8 cellular contexts compared by ENCODE assay signal in the genomic region with DNA sequence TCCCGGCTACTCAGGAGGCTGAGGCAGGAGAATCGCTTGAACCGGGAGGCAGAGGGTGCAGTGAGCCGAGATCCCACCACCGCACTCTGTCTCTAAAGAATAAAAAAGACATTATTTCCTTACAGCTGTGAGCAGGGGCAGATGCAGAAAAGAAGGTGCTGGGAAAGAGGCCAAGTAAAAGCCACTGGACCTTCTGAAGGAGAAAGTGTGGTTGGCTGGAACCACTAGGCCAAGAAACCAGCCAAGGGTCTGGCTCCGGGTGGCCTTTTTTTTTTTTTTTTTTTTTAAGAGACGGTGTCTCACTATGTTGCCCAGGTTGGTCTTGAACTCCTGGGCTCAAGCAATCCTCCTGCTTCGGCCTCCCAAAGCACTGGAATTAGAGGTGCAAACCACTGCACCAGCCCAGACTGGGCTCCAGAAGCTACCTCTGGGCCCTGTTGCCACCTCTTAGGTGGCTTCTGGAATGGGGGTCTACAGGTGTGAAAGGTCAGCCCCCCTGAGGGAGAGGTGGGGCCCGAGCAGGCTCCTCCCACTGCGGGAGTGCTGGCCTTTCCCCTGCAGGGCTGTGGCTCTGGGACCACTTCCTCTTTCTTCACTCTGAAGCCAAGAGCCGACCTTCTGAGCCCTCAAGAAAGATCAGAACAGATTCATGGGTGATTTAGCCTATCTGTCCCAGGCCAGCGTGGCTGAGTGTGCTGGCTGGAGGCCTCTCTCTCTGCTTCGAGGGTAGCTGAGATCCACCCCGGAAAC. TPM values are rescaled to one million over a fixed set of nuclear protein-coding genes. Genes with fewer than 3 reads are reported as not detected.
A peak's percentile ranks its signal among the peaks of the same experiment; 100 is the strongest.
DNase-seq lines count a peak whose midpoint lies in the region; ATAC-seq and TF ChIP-seq lines count a peak whose summit lies in the region.

A gene with protein sequence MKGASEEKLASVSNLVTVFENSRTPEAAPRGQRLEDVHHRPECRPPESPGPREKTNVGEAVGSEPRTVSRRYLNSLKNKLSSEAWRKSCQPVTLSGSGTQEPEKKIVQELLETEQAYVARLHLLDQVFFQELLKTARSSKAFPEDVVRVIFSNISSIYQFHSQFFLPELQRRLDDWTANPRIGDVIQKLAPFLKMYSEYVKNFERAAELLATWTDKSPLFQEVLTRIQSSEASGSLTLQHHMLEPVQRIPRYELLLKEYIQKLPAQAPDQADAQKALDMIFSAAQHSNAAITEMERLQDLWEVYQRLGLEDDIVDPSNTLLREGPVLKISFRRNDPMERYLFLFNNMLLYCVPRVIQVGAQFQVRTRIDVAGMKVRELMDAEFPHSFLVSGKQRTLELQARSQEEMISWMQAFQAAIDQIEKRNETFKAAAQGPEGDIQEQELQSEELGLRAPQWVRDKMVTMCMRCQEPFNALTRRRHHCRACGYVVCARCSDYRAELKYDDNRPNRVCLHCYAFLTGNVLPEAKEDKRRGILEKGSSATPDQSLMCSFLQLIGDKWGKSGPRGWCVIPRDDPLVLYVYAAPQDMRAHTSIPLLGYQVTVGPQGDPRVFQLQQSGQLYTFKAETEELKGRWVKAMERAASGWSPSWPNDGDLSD (plus strand): TSS at position 595 of the 750 bp plus-strand sequence. CDS start 163 bp downstream, outside the sequence.

- no peak for TF ChIP-seq POLR2A in tibial nerve (IDR thresholded peaks at IDR 0.05)

- peak within 1 kb of the TSS; percentile 7 to 48 (median 36) for H3K4me3 ChIP-seq in tibial nerve

- no peaks in the 10 kb centered on the region for H3K36me3 ChIP-seq in tibial nerve

- no peak for TF ChIP-seq CTCF in tibial nerve (IDR thresholded peaks at IDR 0.05)

- H3K27ac ChIP-seq in tibial nerve: peak within 1 kb of the TSS in 1 of 4 donors; percentile 67

- peak; percentile 84 for DNase-seq in NOMO-1 treated with DMSO at 0.1 percent for 48 hours (lab: John Stamatoyannopoulos, UW; ENCODE audit: unreplicated experiment)
- DNase-seq in left ventricle myocardium superior: no peak
- no peak for DNase-seq in tibial nerve (ENCODE audit: low spot score in 2 of 2)
- DNase-seq in NCI-H2107 treated with DMSO at 0.1 percent for 48 hours (lab: John Stamatoyannopoulos, UW; ENCODE audit: unreplicated experiment): no peak
- DNase-seq in NCI-H1694 treated with DMSO at 0.1 percent for 48 hours (lab: John Stamatoyannopoulos, UW): no peak
- no peak for DNase-seq in LoVo (ENCODE audit: low spot score)

- 65 to 71% methylated on average over 9 to 14 of the region's 14 CpGs for WGBS in tibial nerve, 2 donors

- H3K4me1 ChIP-seq in tibial nerve: no peaks in the 10 kb centered on the region

- no peaks in the 10 kb centered on the region for H3K27me3 ChIP-seq in tibial nerve

- intact Hi-C loops in left ventricle myocardium superior (cut with micrococcal nuclease): no loop called here

- no peaks in the 10 kb centered on the region for H3K9me3 ChIP-seq in tibial nerve

- ATAC-seq in GM18511 (IDR thresholded peaks at IDR 0.05; ENCODE audit: unreplicated experiment) (peak; percentile 68), GM21737 (IDR thresholded peaks at IDR 0.05; ENCODE audit: unreplicated experiment) (peak; percentile 67), left ventricle myocardium superior (peak; percentile 6)

- no peak for TF ChIP-seq EP300 in tibial nerve (IDR thresholded peaks at IDR 0.05)

RNA-seq across cellular contexts. Expression of the gene that starts here (rescaled TPM):
- total RNA-seq in left ventricle myocardium superior: 8.0 TPM
- 100 to 1,000 TPM in 1 of 4 donors, 10 to 100 TPM in 3; 40.9 to 182 (median 48.5) TPM for total RNA-seq in tibial nerve

Comparison
In these comparisons a context has a peak if more than half of its experiments do, and no peak if none do; other contexts are left out.
1. ATAC-seq: peak in every context shown above with its lines; median percentile 68 in GM18511; 67 in GM21737; 6 in left ventricle myocardium superior.